8 cellular contexts compared by ENCODE assay signal in genomic region chr1:9652379-9653194, GRCh38. TPM values are rescaled to one million over a fixed set of nuclear protein-coding genes. Genes with fewer than 3 reads are reported as not detected.
A peak's percentile ranks its signal among the peaks of the same experiment; 100 is the strongest.
DNase-seq lines count a peak whose midpoint lies in the region; ATAC-seq and TF ChIP-seq lines count a peak whose summit lies in the region.

No MANE protein-coding gene starts in this region.

- peak; percentile 11 for ATAC-seq in activated CD8-positive, alpha-beta T cell treated with anti-CD3 and anti-CD28 coated beads for 36 hours
- ATAC-seq in GM21576 (IDR thresholded peaks at IDR 0.05; ENCODE audit: unreplicated experiment) (no peak), GM18511 (IDR thresholded peaks at IDR 0.05; ENCODE audit: unreplicated experiment) (no peak)

- peak overlapping the region; percentile 96 for H3K27ac Mint-ChIP-seq in activated CD8-positive, alpha-beta T cell treated with anti-CD3 and anti-CD28 coated beads for 36 hours
- no peak overlapping the region for H3K27ac Mint-ChIP-seq in progenitor cell of endocrine pancreas

- no peaks in the 10 kb centered on the region for H3K9me3 Mint-ChIP-seq in activated CD8-positive, alpha-beta T cell treated with anti-CD3 and anti-CD28 coated beads for 36 hours
- no peaks in the 10 kb centered on the region for H3K9me3 Mint-ChIP-seq in progenitor cell of endocrine pancreas (ENCODE audit: low read depth)

- CTCF ChIA-PET in activated CD8-positive, alpha-beta T cell treated with anti-CD3 and anti-CD28 coated beads for 36 hours (lab: Charles Lee), result interaction anchor here (0.6 to 10.1 kb wide), 14 partner anchors 8 to 69 kb away, joined by 3 to 160 read pairs (median 4); no protein-coding TSS in a partner anchor

- no peaks in the 10 kb centered on the region for H4K20me1 ChIP-seq in fibroblast of lung (ENCODE audit: control insufficient read depth, extremely low read depth, insufficient read depth, low read length)

- H3K4me2 ChIP-seq in fibroblast of lung (ENCODE audit: extremely low read depth, insufficient read depth, low read length), result peak overlapping the region; percentile 35

- H3K27me3 ChIP-seq in fibroblast of lung (ENCODE audit: control insufficient read depth, insufficient read depth, low read length), result peaks cover 31% of the 10 kb centered on the region

- DNase-seq in ELR (ENCODE audit: low read depth) (peak; percentile 46), fibroblast of lung (ENCODE audit: low read depth in 2 of 2) (no peak), progenitor cell of endocrine pancreas (ENCODE audit: low spot score, unreplicated experiment) (no peak), DMS79 treated with DMSO at 0.1 percent for 48 hours (lab: John Stamatoyannopoulos, UW) (no peak)
- DNase-seq in Jurkat, Clone E6-1 (ENCODE audit: low read depth, low spot score), result peak; percentile 46
- DNase-seq in activated CD8-positive, alpha-beta T cell treated with anti-CD3 and anti-CD28 coated beads for 36 hours, result peak; percentile 72

- intact Hi-C loops in activated CD8-positive, alpha-beta T cell treated with anti-CD3 and anti-CD28 coated beads for 36 hours (cut with micrococcal nuclease), result loop anchor here (1.0 to 5.0 kb wide), 2 partner anchors 23 to 35 kb away; no protein-coding TSS in a partner anchor

- no peaks in the 10 kb centered on the region for H3K4me1 ChIP-seq in fibroblast of lung (ENCODE audit: control insufficient read depth, extremely low read depth, insufficient read depth, low read length)

- H3K27ac ChIP-seq in fibroblast of lung (ENCODE audit: insufficient read depth, low read length), result no peak overlapping the region

- peak overlapping the region; percentile 80 for H3K4me3 Mint-ChIP-seq in activated CD8-positive, alpha-beta T cell treated with anti-CD3 and anti-CD28 coated beads for 36 hours
- peak overlapping the region; percentile 40 for H3K4me3 Mint-ChIP-seq in progenitor cell of endocrine pancreas (ENCODE audit: low read depth)

- H3K4me3 ChIP-seq in Jurkat, Clone E6-1 (ENCODE audit: low read length), result peak overlapping the region; percentile 59
- H3K4me3 ChIP-seq in fibroblast of lung (replicated peaks in 1 of 4; ENCODE audit: control extremely low read depth in 1 of 4, insufficient read depth in 1 of 4, low read depth in 3 of 4, low read length in 4 of 4), result peak overlapping the region in 2 of 4 experiments; percentile 18 to 38

- no peaks in the 10 kb centered on the region for H3K27me3 Mint-ChIP-seq in activated CD8-positive, alpha-beta T cell treated with anti-CD3 and anti-CD28 coated beads for 36 hours
- peaks cover 60% of the 10 kb centered on the region for H3K27me3 Mint-ChIP-seq in progenitor cell of endocrine pancreas

- no peaks in the 10 kb centered on the region for H3K9me3 ChIP-seq in fibroblast of lung (ENCODE audit: control insufficient read depth, insufficient read depth, low read depth, low read length)

- H2AFZ ChIP-seq in fibroblast of lung (ENCODE audit: low read length), result no peak overlapping the region

- H3K4me1 Mint-ChIP-seq in activated CD8-positive, alpha-beta T cell treated with anti-CD3 and anti-CD28 coated beads for 36 hours (ENCODE audit: low read depth), result peaks cover 65% of the 10 kb centered on the region
- peaks cover 2% of the 10 kb centered on the region for H3K4me1 Mint-ChIP-seq in progenitor cell of endocrine pancreas (ENCODE audit: low read depth)

- no peak overlapping the region for H3K9ac ChIP-seq in fibroblast of lung (ENCODE audit: insufficient read depth, low read length)

- no peaks in the 10 kb centered on the region for H3K36me3 ChIP-seq in fibroblast of lung (ENCODE audit: control insufficient read depth, insufficient read depth, low read length)

- H3K79me2 ChIP-seq in fibroblast of lung (ENCODE audit: control insufficient read depth, insufficient read depth, low read length), result no peaks in the 10 kb centered on the region

- POLR2A ChIA-PET in activated CD8-positive, alpha-beta T cell treated with anti-CD3 and anti-CD28 coated beads for 36 hours (lab: Charles Lee), result interaction anchor here (0.7 to 11.7 kb wide), 10 partner anchors 9 to 75 kb away, joined by 3 to 335 read pairs (median 26); no protein-coding TSS in a partner anchor

- peaks cover 41% of the 10 kb centered on the region for H3K36me3 Mint-ChIP-seq in activated CD8-positive, alpha-beta T cell treated with anti-CD3 and anti-CD28 coated beads for 36 hours (ENCODE audit: low read depth)
- H3K36me3 Mint-ChIP-seq in progenitor cell of endocrine pancreas (ENCODE audit: insufficient read depth), result no peaks in the 10 kb centered on the region

- TF ChIP-seq CTCF in activated CD8-positive, alpha-beta T cell treated with anti-CD3 and anti-CD28 coated beads for 36 hours (IDR thresholded peaks at IDR 0.05), result no peak
- TF ChIP-seq CTCF in fibroblast of lung (conservative IDR thresholded peaks at IDR 0.05 in 1 of 2, IDR thresholded peaks at IDR 0.05 in 1 of 2; ENCODE audit: low read depth in 1 of 2, low read length in 2 of 2) (no peak), progenitor cell of endocrine pancreas (IDR thresholded peaks at IDR 0.05; ENCODE audit: unreplicated experiment) (no peak)

RNA-seq across cellular contexts. Expression of gene PIK3CD, which starts 1.1 kb away (rescaled TPM):
- 30.9 TPM for polyA plus RNA-seq in Jurkat, Clone E6-1 (2012; ENCODE audit: insufficient read depth, insufficient read length)
- total RNA-seq in activated CD8-positive, alpha-beta T cell treated with anti-CD3 and anti-CD28 coated beads for 36 hours, result 100 to 1,000 TPM; 152 to 158 TPM
- total RNA-seq in fibroblast of lung, result 4.6 and 6.4 TPM in 2 replicates
- polyA plus RNA-seq in fibroblast of lung, result 2.8 TPM in 2 replicates
- 3.5 and 4.1 TPM in 2 replicates for polyA plus RNA-seq in fibroblast of lung (2012)
- 6.2 and 10.6 TPM in 2 replicates for polyA minus RNA-seq in fibroblast of lung (ENCODE audit: low replicate concordance)
- 13.7 and 15.7 TPM in 2 replicates for total RNA-seq in progenitor cell of endocrine pancreas

Comparison
In these comparisons a context has a peak if more than half of its experiments do, and no peak if none do; other contexts are left out.
1. DNase-seq: peak in ELR (single experiment), Jurkat, Clone E6-1 (single experiment) and activated CD8-positive, alpha-beta T cell treated with anti-CD3 and anti-CD28 coated beads for 36 hours (single experiment); none in fibroblast of lung (0 of 2), progenitor cell of endocrine pancreas (single experiment) and DMS79 treated with DMSO at 0.1 percent for 48 hours (single experiment).